11 cellular contexts compared by ENCODE assay signal in genomic region chr2:47226124-47227040, GRCh38. TPM values are rescaled to one million over a fixed set of nuclear protein-coding genes. Genes with fewer than 3 reads are reported as not detected.
DNase-seq lines count a peak whose midpoint lies in the region; ATAC-seq, FAIRE-seq and TF ChIP-seq lines count a peak whose summit lies in the region.
"Had no signal": no experiment of that assay in that cellular context is flagged by ENCODE, and none has a peak within 500 bp of the region (broad histone marks: within the 10 kb centered on the region; RNA-seq: fewer than 3 reads in every experiment).

No MANE protein-coding gene starts in this region.

- TF ChIP-seq CTCF in heart right ventricle (IDR thresholded peaks at IDR 0.05) (no peak), OCI-LY7 (conservative IDR thresholded peaks at IDR 0.05; ENCODE audit: low read length) (no peak), HepG2 (CRISPR knock-in tag; IDR thresholded peaks at IDR 0.05) (no peak), transverse colon (IDR thresholded peaks at IDR 0.05) (no peak)

- H3K4me1 ChIP-seq in heart right ventricle = peaks cover 11 to 42% (median 29%) of the 10 kb centered on the region in 9 donors
- no peaks in the 10 kb centered on the region for H3K4me1 ChIP-seq in OCI-LY7 (ENCODE audit: insufficient read depth, low read length, poor library complexity, severe bottlenecking)
- peaks cover 48% of the 10 kb centered on the region for H3K4me1 ChIP-seq in HepG2 (ENCODE audit: insufficient read depth, low read length)
- peaks cover 14 to 38% (median 17%) of the 10 kb centered on the region in 4 donors for H3K4me1 ChIP-seq in transverse colon

- TF ChIP-seq RAD21 in HepG2 (CRISPR knock-in tag; IDR thresholded peaks at IDR 0.05) = no peak

- 55 to 58% methylated on average over 7 of the region's 7 CpGs for WGBS in heart right ventricle, 2 donors
- WGBS in HepG2 (ENCODE audit: low lambda C conversion rate) = 2% methylated on average over 7 of the region's 7 CpGs
- WGBS in transverse colon (ENCODE audit: low coverage in 1 of 2), 2 donors = 48 to 60% methylated on average over 5 to 7 of the region's 7 CpGs

- BruUV-seq in OCI-LY7 (replicated peaks; lab: Mats Ljungman, UMichigan) = no TSS peak
- BruUV-seq in HepG2 (replicated peaks; lab: Mats Ljungman, UMichigan) = no TSS peak

- H3K27ac ChIP-seq in heart right ventricle (peak overlapping the region in 7 of 10 donors; percentile 7 to 63 (median 37)), OCI-LY7 (ENCODE audit: low read depth, low read length, poor library complexity, severe bottlenecking) (no peak overlapping the region), HepG2 (ENCODE audit: extremely low read length, insufficient read depth, low read length) (no peak overlapping the region), transverse colon (peak overlapping the region; percentile 14 to 49 (median 44))
- H3K27ac ChIP-seq: HL-60 had no signal

- peak in 2 of 8 donors; percentile 20 to 37 for ATAC-seq in heart right ventricle
- no peak for ATAC-seq in left cardiac atrium
- peak; percentile 58 for ATAC-seq in HepG2
- ATAC-seq: activated CD8-positive, alpha-beta memory T cell treated with anti-CD3 and anti-CD28 coated beads, Interleukin-2, amount 10 ng/mL, durations not matched to agents 7 days and 5 days had no signal

- H3K4me2 ChIP-seq in OCI-LY7 (ENCODE audit: low read length) (no peak overlapping the region), HepG2 (ENCODE audit: low read depth, low read length) (peak overlapping the region; percentile 83)

- H4K20me1 ChIP-seq in OCI-LY7 (ENCODE audit: insufficient read depth, low read length) (no peaks in the 10 kb centered on the region), HepG2 (ENCODE audit: insufficient read depth, low read length) (no peaks in the 10 kb centered on the region)

- POLR2A ChIA-PET in OCI-LY7 (lab: Charles Lee) = interaction anchor here (0.7 kb wide), 1 partner anchor 11 kb away, joined by 3 read pairs; no protein-coding TSS in a partner anchor
- POLR2A ChIA-PET in HepG2 (lab: Yijun Ruan, JAX) = interaction anchor here (1.1 to 1.9 kb wide), 6 partner anchors 11 to 196 kb away, joined by 3 to 8 read pairs (median 4); no protein-coding TSS in a partner anchor

- CTCF ChIA-PET in OCI-LY7 (lab: Charles Lee; ENCODE audit: unreplicated experiment) (no interaction called here), HepG2 (lab: Yijun Ruan, JAX; ENCODE audit: low intra/inter-chr PET ratio, low total read pairs) (no interaction called here)

- H2AFZ ChIP-seq in OCI-LY7 (ENCODE audit: low read length) (no peak overlapping the region), HepG2 (ENCODE audit: low read length) (no peak overlapping the region)

- TF ChIP-seq POLR2A in HepG2 (IDR thresholded peaks at IDR 0.05; ENCODE audit: insufficient read depth in 1 of 2, low read depth in 2 of 2, low read length in 2 of 2) (no peak), transverse colon (IDR thresholded peaks at IDR 0.05) (no peak)

- DNase-seq in heart right ventricle = no peak
- DNase-seq in left cardiac atrium = no peak
- DNase-seq in OCI-LY7 (ENCODE audit: low spot score) = peak; percentile 5
- peak; percentile 84 for DNase-seq in HepG2 (ENCODE audit: low spot score)
- no peak for DNase-seq in transverse colon
- no peak for DNase-seq in NK-92 (lab: John Stamatoyannopoulos, UW; ENCODE audit: unreplicated experiment)
- no peak for DNase-seq in activated gamma-delta T cell treated with Interleukin-2 at 50 U/mL for 16 hours
- no peak for DNase-seq in nucleus accumbens (lab: John Stamatoyannopoulos, UW)
- DNase-seq: activated CD8-positive, alpha-beta memory T cell treated with anti-CD3 and anti-CD28 coated beads, Interleukin-2, amount 10 ng/mL, durations not matched to agents 7 days and 5 days had no signal

- FAIRE-seq in HepG2 (lab: Jason Lieb, UNC) = peak; percentile 49

- H3K27me3 ChIP-seq in heart right ventricle (no peaks in the 10 kb centered on the region), HepG2 (ENCODE audit: control insufficient read depth in 1 of 2, insufficient read depth in 2 of 2, low read length in 2 of 2) (peaks cover 1 to 20% of the 10 kb centered on the region in 2 experiments; a peak in 3 of 5 replicates), transverse colon (no peaks in the 10 kb centered on the region)
- H3K27me3 ChIP-seq: Peyer's patch had no signal

- H3K79me2 ChIP-seq in OCI-LY7 (ENCODE audit: insufficient read depth, low read depth, low read length) (no peaks in the 10 kb centered on the region), HepG2 (ENCODE audit: insufficient read depth, low read length) (no peaks in the 10 kb centered on the region)

- no peak overlapping the region for H3K4me3 ChIP-seq in heart right ventricle
- no peak overlapping the region for H3K4me3 ChIP-seq in OCI-LY7 (ENCODE audit: low read depth, low read length, poor library complexity, severe bottlenecking)
- peak overlapping the region in 1 of 3 experiments; percentile 50; a peak in 2 of 6 replicates for H3K4me3 ChIP-seq in HepG2 (replicated peaks in 1 of 3; ENCODE audit: insufficient read depth in 1 of 3, low read depth in 2 of 3, low read length in 3 of 3)
- no peak overlapping the region for H3K4me3 ChIP-seq in transverse colon
- H3K4me3 ChIP-seq: Peyer's patch had no signal

- peak overlapping the region; percentile 5; the same call in 1 of the 2 replicates for H3K9ac ChIP-seq in HepG2 (ENCODE audit: insufficient read depth, low read depth, low read length)

- H3K36me3 ChIP-seq in heart right ventricle (no peaks in the 10 kb centered on the region), OCI-LY7 (ENCODE audit: insufficient read depth, low read length) (no peaks in the 10 kb centered on the region), HepG2 (replicated peaks in 1 of 2; ENCODE audit: control insufficient read depth in 1 of 2, insufficient read depth in 2 of 2, low read length in 2 of 2) (no peaks in the 10 kb centered on the region), transverse colon (no peaks in the 10 kb centered on the region)
- H3K36me3 ChIP-seq: Peyer's patch had no signal

- no peaks in the 10 kb centered on the region for H3K9me2 ChIP-seq in OCI-LY7 (ENCODE audit: insufficient read depth, low read length)

- no peak for TF ChIP-seq EP300 in HepG2 (IDR thresholded peaks at IDR 0.05; ENCODE audit: low read depth in 2 of 2, low read length in 2 of 2)
- no peak for TF ChIP-seq EP300 in HepG2 (CRISPR knock-in tag; IDR thresholded peaks at IDR 0.05; ENCODE audit: borderline replicate concordance)
- TF ChIP-seq EP300 in transverse colon (IDR thresholded peaks at IDR 0.05; ENCODE audit: low read depth) = no peak

- intact Hi-C loops in heart right ventricle (cut with DNase I) (no loop called here), left cardiac atrium (cut with DNase I) (no loop called here), OCI-LY7 (cut with micrococcal nuclease; ENCODE audit: unreplicated experiment) (no loop called here), HepG2 (cut with micrococcal nuclease; ENCODE audit: unreplicated experiment) (loop anchor here (5.0 kb wide), 1 partner anchor 41 kb away; no protein-coding TSS in a partner anchor), transverse colon (cut with DNase I; ENCODE audit: low total_unique reads) (no loop called here)

- H3K9me3 ChIP-seq in heart right ventricle = no peaks in the 10 kb centered on the region
- no peaks in the 10 kb centered on the region for H3K9me3 ChIP-seq in OCI-LY7 (ENCODE audit: low read length)
- no peaks in the 10 kb centered on the region for H3K9me3 ChIP-seq in HepG2 (ENCODE audit: low read length)
- no peaks in the 10 kb centered on the region for H3K9me3 ChIP-seq in transverse colon
- H3K9me3 ChIP-seq: Peyer's patch had no signal

- in situ Hi-C loops in HepG2 (cut with HindIII; ENCODE audit: extremely low pct_ligation_motif_present, low pct_unique_long_range_greater_than_20kb) = no loop called here
- in situ Hi-C loops in transverse colon (cut with MboI; ENCODE audit: low pct_ligation_motif_present in 1 of 4, low pct_unique_long_range_greater_than_20kb in 1 of 4, low sequenced_read_pairs in 3 of 4) = no loop called here

RNA-seq across cellular contexts. Expression of gene CALM2, which starts 50.1 kb away (rescaled TPM):
- 100 to 1,000 TPM; 364 to 750 (median 453) TPM for total RNA-seq in heart right ventricle
- polyA plus RNA-seq in heart right ventricle = 100 to 1,000 TPM; 362 to 367 TPM
- total RNA-seq in left cardiac atrium = 100 to 1,000 TPM; 435 to 492 TPM
- total RNA-seq in OCI-LY7 (2014; rRNA removed; shearing (Covaris generic)) = 407 and 572 TPM in 2 replicates
- total RNA-seq in OCI-LY7 (2022) = 562 and 598 TPM in 2 replicates
- total RNA-seq in HepG2 (2016; rRNA removed; fragmentation: Illumina TruSeq; extraction: Trizol) = 1,135 and 1,941 TPM in 2 replicates
- total RNA-seq in HepG2 (2016; cell fraction: cytosol; rRNA removed; fragmentation: Illumina TruSeq; extraction: Trizol; ENCODE audit: low read depth) = 204 and 218 TPM in 2 replicates
- total RNA-seq in HepG2 (2016; cell fraction: insoluble cytoplasmic fraction; rRNA removed; fragmentation: Illumina TruSeq; extraction: Trizol) = 1,133 and 2,031 TPM in 2 replicates
- 342 and 376 TPM in 2 replicates for total RNA-seq in HepG2 (2016; cell fraction: membrane; rRNA removed; fragmentation: Illumina TruSeq; extraction: Trizol)
- total RNA-seq in HepG2 (2016; cell fraction: nucleus; rRNA removed; fragmentation: Illumina TruSeq; extraction: Trizol) = 391 and 398 TPM in 2 replicates
- polyA plus RNA-seq in HepG2 (2011; rRNA removed) = 199 and 375 TPM in 2 replicates
- 180 and 322 TPM in 2 replicates for polyA plus RNA-seq in HepG2 (2011; cell fraction: cytosol; rRNA removed)
- 56.5 and 80.7 TPM in 2 replicates for polyA plus RNA-seq in HepG2 (2011; cell fraction: nucleus; rRNA removed)
- 523 and 688 TPM in 2 replicates for polyA plus RNA-seq in HepG2 (2012)
- 147 and 158 TPM in 2 replicates for polyA plus RNA-seq in HepG2 (2016; cell fraction: cytosol; fragmentation: Illumina TruSeq; extraction: Trizol; ENCODE audit: low read depth)
- polyA plus RNA-seq in HepG2 (2016; cell fraction: insoluble cytoplasmic fraction; fragmentation: Illumina TruSeq; extraction: Trizol; ENCODE audit: low read depth) = 1,845 and 2,024 TPM in 2 replicates
- polyA plus RNA-seq in HepG2 (2016; cell fraction: membrane; fragmentation: Illumina TruSeq; extraction: Trizol; ENCODE audit: low read depth) = 291 and 300 TPM in 2 replicates
- 648 and 664 TPM in 2 replicates for polyA plus RNA-seq in HepG2 (2016; cell fraction: nucleus; fragmentation: Illumina TruSeq; extraction: Trizol; ENCODE audit: insufficient read depth, low read depth)
- polyA minus RNA-seq in HepG2 (2011; rRNA and poly(A)+ RNA removed; ENCODE audit: low replicate concordance) = 41.7 and 64.0 TPM in 2 replicates
- 133 and 146 TPM in 2 replicates for polyA minus RNA-seq in HepG2 (2011; cell fraction: cytosol; rRNA and poly(A)+ RNA removed)
- 169 and 178 TPM in 2 replicates for polyA minus RNA-seq in HepG2 (2011; cell fraction: nucleus; rRNA and poly(A)+ RNA removed)
- total RNA-seq in transverse colon = 100 to 1,000 TPM; 201 to 712 (median 409) TPM

Comparison
In these comparisons a context has a peak if more than half of its experiments do, and no peak if none do; other contexts are left out.
1. DNase-seq: peak in OCI-LY7 (single experiment) and HepG2 (single experiment); none in heart right ventricle (0 of 2), left cardiac atrium (single experiment), transverse colon (single experiment), NK-92 (single experiment), activated gamma-delta T cell treated with Interleukin-2 at 50 U/mL for 16 hours (single experiment) and nucleus accumbens (0 of 56).
2. H3K27ac ChIP-seq: peak in heart right ventricle (7 of 10) and transverse colon (4 of 4); none in OCI-LY7 (single experiment) and HepG2 (single experiment).